In the genomic region with DNA sequence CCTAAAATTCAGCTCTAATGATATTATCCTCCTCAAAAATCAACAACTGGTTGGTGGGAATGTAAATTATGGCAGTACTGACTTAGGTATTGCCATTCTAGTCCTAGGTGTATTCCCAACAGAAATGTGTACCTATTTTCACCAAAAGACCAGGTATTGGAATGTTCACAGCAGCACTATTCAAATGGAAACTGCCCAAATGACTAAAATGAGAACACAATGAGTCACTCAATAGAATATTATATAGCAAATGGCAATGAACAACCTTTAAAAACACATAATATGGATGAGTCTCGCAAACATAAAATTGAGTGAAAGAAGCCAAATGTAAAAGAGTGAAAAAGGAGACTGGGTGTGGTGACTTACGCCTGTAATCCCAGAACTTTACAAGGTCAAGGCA, we compare ENCODE assay signal across 18 cellular contexts.
"Had no signal": no experiment of that assay in that cellular context is flagged by ENCODE, and none has a peak within 500 bp of the region (broad histone marks: within the 10 kb centered on the region; RNA-seq: fewer than 3 reads in every experiment).

No MANE protein-coding gene starts in this region.

- H3K27ac ChIP-seq: body of pancreas, coronary artery, esophagus squamous epithelium, left ventricle myocardium inferior, neural progenitor cell, ovary, sigmoid colon, spleen, tibial artery, uterus had no signal

- H3K36me3 ChIP-seq: left ventricle myocardium inferior, neural progenitor cell, ovary, sigmoid colon, spleen, tibial artery, uterus had no signal

- FAIRE-seq: kidney had no signal

- H3K4me1 ChIP-seq: uterus had no signal

- ATAC-seq: body of pancreas had no signal

- DNase-seq: activated CD4-positive, alpha-beta T cell treated with anti-CD3 and anti-CD28 coated beads, Interleukin-2, amount 50 U/mL, for 48 hours; activated CD4-positive, CD25-positive, alpha-beta regulatory T cell treated with anti-CD3 and anti-CD28 coated beads, Interleukin-2, amount 50 U/mL, for 72 hours; activated effector memory CD4-positive, alpha-beta T cell treated with Interleukin-2 at 50 U/mL for 16 hours; amygdala; body of pancreas; effector CD4-positive, alpha-beta T cell; esophagus squamous epithelium; hypothalamus; kidney; left ventricle myocardium inferior; naive B cell; ovary; sigmoid colon; spleen; tibial artery; uterus had no signal

- H3K9me3 ChIP-seq: body of pancreas, esophagus squamous epithelium, left ventricle myocardium inferior, ovary, sigmoid colon, spleen, tibial artery, uterus had no signal

- H3K4me3 ChIP-seq: body of pancreas, coronary artery, esophagus squamous epithelium, left ventricle myocardium inferior, neural progenitor cell, ovary, sigmoid colon, spleen, tibial artery, uterus had no signal

- H3K27me3 ChIP-seq: body of pancreas, esophagus squamous epithelium, neural progenitor cell, ovary, sigmoid colon, spleen, tibial artery, uterus had no signal
